8 cellular contexts compared by ENCODE assay signal in genomic region chr14:22830329-22831010, GRCh38. TPM values are rescaled to one million over a fixed set of nuclear protein-coding genes. Genes with fewer than 3 reads are reported as not detected.
DNase-seq lines count a peak whose midpoint lies in the region; TF ChIP-seq lines count a peak whose summit lies in the region.

No MANE protein-coding gene starts in this region.

- peaks cover 23% of the 10 kb centered on the region for H3K4me1 Mint-ChIP-seq in nephron

- H3K4me3 Mint-ChIP-seq in nephron: peak overlapping the region; percentile 84 to 96 (median 85)

- H3K36me3 ChIP-seq in MG63: peaks cover 14% of the 10 kb centered on the region

- in situ Hi-C loops in G401 (cut with HindIII; ENCODE audit: low sequenced_read_pairs): no loop called here

- H3K27ac Mint-ChIP-seq in nephron: peak overlapping the region; percentile 58 to 95 (median 90)

- H3K4me3 ChIP-seq in MG63 (peak overlapping the region; percentile 83), dorsolateral prefrontal cortex (peak overlapping the region; percentile 70 to 100 (median 92))

- no peaks in the 10 kb centered on the region for H3K27me3 ChIP-seq in MG63
- H3K27me3 ChIP-seq in dorsolateral prefrontal cortex: peaks cover 0 to 15% (median 0%) of the 10 kb centered on the region in 45 donors

- peaks cover 7% of the 10 kb centered on the region for H3K27me3 Mint-ChIP-seq in nephron (ENCODE audit: low read depth)

- H3K9me3 Mint-ChIP-seq in nephron: no peaks in the 10 kb centered on the region

- DNase-seq in MG63 (no peak), dorsolateral prefrontal cortex (no peak), HuH-7 (ENCODE audit: low spot score) (no peak), NCI-H1436 (lab: John Stamatoyannopoulos, UW) (no peak), GOT3 (lab: John Stamatoyannopoulos, UW) (no peak), G401 (ENCODE audit: low spot score) (no peak)

- intact Hi-C loops in dorsolateral prefrontal cortex (cut with DNase I): no loop called here

- H3K27ac ChIP-seq in C4-2B (peak overlapping the region; percentile 88), dorsolateral prefrontal cortex (peak overlapping the region in 28 of 59 donors; percentile 10 to 92 (median 83))

- H3K9me3 ChIP-seq in MG63: no peaks in the 10 kb centered on the region

- H3K36me3 Mint-ChIP-seq in nephron (ENCODE audit: low read depth): peaks cover 14% of the 10 kb centered on the region

- no peak for TF ChIP-seq CTCF in C4-2B (conservative IDR thresholded peaks at IDR 0.05)
- no peak for TF ChIP-seq CTCF in dorsolateral prefrontal cortex (IDR thresholded peaks at IDR 0.05 in 54 of 56, conservative IDR thresholded peaks at IDR 0.05 in 2 of 56; ENCODE audit: low read depth in 1 of 56, partially characterized antibody in 56 of 56)
- TF ChIP-seq CTCF in nephron (IDR thresholded peaks at IDR 0.05; ENCODE audit: unreplicated experiment in 3 of 3): no peak

RNA-seq across cellular contexts. Expression of gene MRPL52, which starts 0.8 kb away (rescaled TPM):
- 22.1 and 92.8 TPM in 2 replicates for total RNA-seq in MG63 (2014; rRNA removed; shearing (Covaris generic); ENCODE audit: low replicate concordance)
- 10 to 100 TPM; 37.4 to 83.2 (median 56.3) TPM for total RNA-seq in dorsolateral prefrontal cortex
- total RNA-seq in G401 (2014; rRNA removed; shearing (Covaris generic)): 77.9 and 133 TPM in 2 replicates

RNA-seq across cellular contexts. Expression of gene MMP14, which starts 5.9 kb away (rescaled TPM):
- total RNA-seq in MG63 (2014; rRNA removed; shearing (Covaris generic); ENCODE audit: low replicate concordance): 85.2 and 124 TPM in 2 replicates
- total RNA-seq in dorsolateral prefrontal cortex: 10 to 100 TPM in 49 of 120 experiments, 1 to 10 TPM in 71; 2.9 to 29.5 (median 9.1) TPM
- total RNA-seq in G401 (2014; rRNA removed; shearing (Covaris generic)): 294 and 298 TPM in 2 replicates

RNA-seq across cellular contexts. Expression of gene SLC7A7, which starts 15.2 kb away (rescaled TPM):
- 4.0 TPM in 1 of 2 replicates, not detected in the other for total RNA-seq in MG63 (2014; rRNA removed; shearing (Covaris generic); ENCODE audit: low replicate concordance)
- 10 to 100 TPM in 4 of 120 experiments, 1 to 10 TPM in 115, under 1 TPM in 1; 1.00 to 12.6 (median 3.5) TPM for total RNA-seq in dorsolateral prefrontal cortex
- 27.3 and 28.1 TPM in 2 replicates for total RNA-seq in G401 (2014; rRNA removed; shearing (Covaris generic))

RNA-seq across cellular contexts. Expression of gene LRP10, which starts 41.1 kb away (rescaled TPM):
- total RNA-seq in MG63 (2014; rRNA removed; shearing (Covaris generic); ENCODE audit: low replicate concordance): 6.4 and 21.9 TPM in 2 replicates
- 10 to 100 TPM; 15.6 to 75.0 (median 31.2) TPM for total RNA-seq in dorsolateral prefrontal cortex
- total RNA-seq in G401 (2014; rRNA removed; shearing (Covaris generic)): 37.1 and 41.5 TPM in 2 replicates

RNA-seq across cellular contexts. Expression of gene REM2, which starts 52.6 kb away (rescaled TPM):
- total RNA-seq in MG63 (2014; rRNA removed; shearing (Covaris generic); ENCODE audit: low replicate concordance): not detected in 2 replicates
- total RNA-seq in dorsolateral prefrontal cortex: 1 to 10 TPM in 103 of 120 experiments, under 1 TPM in 17; 0.51 to 5.3 (median 1.6) TPM
- not detected in 2 replicates for total RNA-seq in G401 (2014; rRNA removed; shearing (Covaris generic))
